In the genomic region with DNA sequence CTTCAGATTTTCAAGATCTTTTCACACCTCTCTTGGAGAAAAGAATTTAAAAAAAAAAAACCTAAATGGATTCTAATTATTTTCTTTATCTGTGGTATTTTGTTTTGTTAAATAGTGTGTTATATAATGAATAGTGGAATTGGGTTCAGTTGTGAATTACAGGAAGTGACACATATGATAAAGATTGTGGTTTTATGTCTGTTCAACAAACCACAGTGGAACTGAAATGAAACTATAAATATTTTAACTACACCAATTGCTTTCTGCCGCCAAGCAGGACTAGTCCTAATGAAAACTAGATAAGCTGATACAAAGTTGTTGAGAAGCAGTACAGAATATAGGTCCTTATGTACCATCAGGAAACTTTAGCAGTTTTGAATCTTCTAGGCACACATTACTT, we compare ENCODE assay signal across 8 cellular contexts.
DNase-seq lines count a peak whose midpoint lies in the region; ATAC-seq, FAIRE-seq and TF ChIP-seq lines count a peak whose summit lies in the region.

No MANE protein-coding gene starts in this region.

- peaks cover 13% of the 10 kb centered on the region for H3K9me3 Mint-ChIP-seq in neural progenitor cell

- no peak overlapping the region for H2AFZ ChIP-seq in neural progenitor cell (replicated peaks)

- H4K20me1 ChIP-seq in neural progenitor cell (ENCODE audit: low read depth) = peaks cover 36% of the 10 kb centered on the region

- intact Hi-C loops in kidney (cut with DNase I) (no loop called here), left ventricle myocardium superior (cut with micrococcal nuclease) (no loop called here)

- H3K79me2 ChIP-seq in neural progenitor cell (ENCODE audit: low read depth) = peaks cover 63% of the 10 kb centered on the region

- CTCF ChIA-PET in RWPE1 (lab: Yijun Ruan, JAX) = no interaction called here

- DNase-seq in GF-D8 (lab: John Stamatoyannopoulos, UW) = peak; percentile 1
- DNase-seq in RWPE1 (ENCODE audit: low spot score) = peak; percentile 20
- DNase-seq in kidney = no peak
- DNase-seq in mucosa of gallbladder (ENCODE audit: low spot score) = no peak
- no peak for DNase-seq in left ventricle myocardium superior
- no peak for DNase-seq in DMS 273 treated with DMSO at 0.1 percent for 48 hours (lab: John Stamatoyannopoulos, UW)
- DNase-seq in neural progenitor cell (ENCODE audit: low spot score) = no peak

- peaks cover 6% of the 10 kb centered on the region for H3K36me3 Mint-ChIP-seq in neural progenitor cell

- no peak overlapping the region for H3K27ac Mint-ChIP-seq in neural progenitor cell

- H3K27ac ChIP-seq in RWPE1 (no peak overlapping the region), kidney (ENCODE audit: low read depth in 2 of 2, low read length in 2 of 2) (no peak overlapping the region), neural progenitor cell (no peak overlapping the region)

- TF ChIP-seq CTCF in RWPE1 (conservative IDR thresholded peaks at IDR 0.05; ENCODE audit: low read depth) (no peak), kidney (IDR thresholded peaks at IDR 0.05; ENCODE audit: borderline replicate concordance, extremely low read depth, insufficient read depth) (no peak), neural progenitor cell (IDR thresholded peaks at IDR 0.05) (no peak)

- POLR2A ChIA-PET in RWPE1 (lab: Yijun Ruan, JAX; ENCODE audit: low non-redundant PET) = no interaction called here

- H3F3A ChIP-seq in neural progenitor cell (ENCODE audit: low read depth) = no peaks in the 10 kb centered on the region

- FAIRE-seq in kidney (lab: Jason Lieb, UNC) = peak; percentile 49

- H3K4me1 ChIP-seq in kidney (ENCODE audit: control insufficient read depth in 1 of 2, insufficient read depth in 1 of 2, low read depth in 1 of 2, low read length in 2 of 2) = no peaks in the 10 kb centered on the region
- peaks cover 3% of the 10 kb centered on the region for H3K4me1 ChIP-seq in neural progenitor cell

- no peak overlapping the region for H3K4me2 ChIP-seq in neural progenitor cell

- no peaks in the 10 kb centered on the region for H3K4me1 Mint-ChIP-seq in neural progenitor cell

- H3K9ac ChIP-seq in kidney (ENCODE audit: low read length in 2 of 2) (no peak overlapping the region), neural progenitor cell (no peak overlapping the region)

- H3K36me3 ChIP-seq in kidney (ENCODE audit: control insufficient read depth in 1 of 2, insufficient read depth in 2 of 2, low read length in 2 of 2) (no peaks in the 10 kb centered on the region), neural progenitor cell (no peaks in the 10 kb centered on the region)

- peak; percentile 55 for ATAC-seq in HG02884 (IDR thresholded peaks at IDR 0.05; ENCODE audit: unreplicated experiment)
- ATAC-seq in left ventricle myocardium superior = no peak

- no peaks in the 10 kb centered on the region for H3K27me3 ChIP-seq in neural progenitor cell

- H3K4me3 Mint-ChIP-seq in neural progenitor cell = no peak overlapping the region

- H3K4me3 ChIP-seq in kidney (ENCODE audit: low read length in 2 of 2) = no peak overlapping the region
- no peak overlapping the region for H3K4me3 ChIP-seq in neural progenitor cell

- H3K9me3 ChIP-seq in kidney (ENCODE audit: control insufficient read depth in 1 of 2, low read length in 2 of 2) (no peaks in the 10 kb centered on the region), neural progenitor cell (ENCODE audit: low read depth) (no peaks in the 10 kb centered on the region)

- H3K27me3 Mint-ChIP-seq in neural progenitor cell (ENCODE audit: insufficient read depth, low read depth) = no peaks in the 10 kb centered on the region

Comparison
In these comparisons a context has a peak if more than half of its experiments do, and no peak if none do; other contexts are left out.
1. DNase-seq: peak in GF-D8 (single experiment) and RWPE1 (single experiment); none in kidney (single experiment), mucosa of gallbladder (single experiment), left ventricle myocardium superior (single experiment), DMS 273 treated with DMSO at 0.1 percent for 48 hours (single experiment) and neural progenitor cell (single experiment).